Comparison of ENCODE assay signal across 1 cellular context in genomic region chr4:184440593-184441358, GRCh38.
A peak's percentile ranks its signal among the peaks of the same experiment; 100 is the strongest.
TF ChIP-seq lines count a peak whose summit lies in the region.

No MANE protein-coding gene starts in this region.

TF ChIP-seq in HepG2, 621 proteins besides CTCF, POLR2A, EP300 and RAD21 (continued from another document and continues in another):
- peak; percentile 27; the same call in 1 of the 2 replicates for TF ChIP-seq ARID5B (CRISPR knock-in tag; IDR thresholded peaks at IDR 0.05)
- TF ChIP-seq ZNF354B (CRISPR knock-in tag; IDR thresholded peaks at IDR 0.05) = 0 out of 2 replicates have a peak, but pooled peaks have one; percentile 21
- 0 out of 2 replicates have a peak, but pooled peaks have one; percentile 8 for TF ChIP-seq POGZ (CRISPR knock-in tag; IDR thresholded peaks at IDR 0.05)
- no peak for TF ChIP-seq TFDP2 (CRISPR knock-in tag; IDR thresholded peaks at IDR 0.05)
- no peak for TF ChIP-seq SMARCE1 (IDR thresholded peaks at IDR 0.05; ENCODE audit: borderline replicate concordance)
- no peak for TF ChIP-seq MAFK (conservative IDR thresholded peaks at IDR 0.05 in 1 of 2, IDR thresholded peaks at IDR 0.05 in 1 of 2; ENCODE audit: low read length in 2 of 2)
- TF ChIP-seq KIAA2018 (CRISPR knock-in tag; IDR thresholded peaks at IDR 0.05; ENCODE audit: borderline replicate concordance) = no peak
- TF ChIP-seq ZNF572 (CRISPR knock-in tag; IDR thresholded peaks at IDR 0.05) = no peak
- TF ChIP-seq ZC3H13 (CRISPR knock-in tag; IDR thresholded peaks at IDR 0.05) = no peak
- TF ChIP-seq ZFY (CRISPR knock-in tag; IDR thresholded peaks at IDR 0.05) = peak; percentile 27
- TF ChIP-seq SALL1 (CRISPR knock-in tag; IDR thresholded peaks at IDR 0.05) = no peak
- TF ChIP-seq PAWR (CRISPR knock-in tag; IDR thresholded peaks at IDR 0.05; ENCODE audit: borderline replicate concordance) = no peak
- no peak for TF ChIP-seq MTA3 (CRISPR knock-in tag; IDR thresholded peaks at IDR 0.05)
- TF ChIP-seq ZNF674 (CRISPR knock-in tag; IDR thresholded peaks at IDR 0.05; ENCODE audit: low read depth) = 0 out of 2 replicates have a peak, but pooled peaks have one; percentile 12
- TF ChIP-seq SNAPC2 (CRISPR knock-in tag; IDR thresholded peaks at IDR 0.05) = no peak
- no peak for TF ChIP-seq TEAD2 (CRISPR knock-in tag; IDR thresholded peaks at IDR 0.05)
- TF ChIP-seq ZNF556 (CRISPR knock-in tag; IDR thresholded peaks at IDR 0.05; ENCODE audit: borderline replicate concordance) = no peak
- TF ChIP-seq TRIM22 (IDR thresholded peaks at IDR 0.05) = no peak
- TF ChIP-seq HCFC1 (IDR thresholded peaks at IDR 0.05; ENCODE audit: low read depth, low read length) = no peak
- TF ChIP-seq CBX1 (IDR thresholded peaks at IDR 0.05; ENCODE audit: low read depth) = no peak
- no peak for TF ChIP-seq MAZ (IDR thresholded peaks at IDR 0.05; ENCODE audit: borderline replicate concordance, low read depth, low read length)
- no peak for TF ChIP-seq MAZ (CRISPR knock-in tag; IDR thresholded peaks at IDR 0.05; ENCODE audit: low read depth)
- no peak for TF ChIP-seq ZNF841 (CRISPR knock-in tag; IDR thresholded peaks at IDR 0.05; ENCODE audit: borderline replicate concordance)
- TF ChIP-seq KLF16 (CRISPR knock-in tag; IDR thresholded peaks at IDR 0.05) = no peak
- TF ChIP-seq ZNF619 (CRISPR knock-in tag; IDR thresholded peaks at IDR 0.05) = no peak
- TF ChIP-seq CEBPG (CRISPR knock-in tag; IDR thresholded peaks at IDR 0.05) = 0 out of 2 replicates have a peak, but pooled peaks have one; percentile 20
- TF ChIP-seq ZNF614 (CRISPR knock-in tag; IDR thresholded peaks at IDR 0.05; ENCODE audit: borderline replicate concordance) = 0 out of 2 replicates have a peak, but pooled peaks have one; percentile 36
- no peak for TF ChIP-seq CENPBD1 (CRISPR knock-in tag; IDR thresholded peaks at IDR 0.05; ENCODE audit: borderline replicate concordance, low read depth)
- 0 out of 2 replicates have a peak, but pooled peaks have one; percentile 3 for TF ChIP-seq RFXAP (CRISPR knock-in tag; IDR thresholded peaks at IDR 0.05; ENCODE audit: borderline replicate concordance)
- no peak for TF ChIP-seq ZMYM2 (CRISPR knock-in tag; IDR thresholded peaks at IDR 0.05)
- TF ChIP-seq PHF8 (CRISPR knock-in tag; IDR thresholded peaks at IDR 0.05) = no peak
- no peak for TF ChIP-seq ZXDC (CRISPR knock-in tag; IDR thresholded peaks at IDR 0.05)
- TF ChIP-seq TAF15 (IDR thresholded peaks at IDR 0.05; ENCODE audit: low read depth, low read length, poor library complexity, severe bottlenecking) = no peak
- no peak for TF ChIP-seq HDAC6 (IDR thresholded peaks at IDR 0.05; ENCODE audit: low read depth, low read length)
- no peak for TF ChIP-seq RCOR2 (CRISPR knock-in tag; IDR thresholded peaks at IDR 0.05)
- no peak for TF ChIP-seq ZNF343 (CRISPR knock-in tag; IDR thresholded peaks at IDR 0.05)
- no peak for TF ChIP-seq ZFP36L2 (CRISPR knock-in tag; IDR thresholded peaks at IDR 0.05)
- TF ChIP-seq CBX2 (IDR thresholded peaks at IDR 0.05; ENCODE audit: low read depth, low read length) = no peak
- TF ChIP-seq CBX2 (CRISPR knock-in tag; IDR thresholded peaks at IDR 0.05; ENCODE audit: low read depth) = no peak
- no peak for TF ChIP-seq ZFP1 (CRISPR knock-in tag; IDR thresholded peaks at IDR 0.05)
- TF ChIP-seq ONECUT2 (CRISPR knock-in tag; IDR thresholded peaks at IDR 0.05) = no peak
- TF ChIP-seq SOX6 (IDR thresholded peaks at IDR 0.05) = no peak
- no peak for TF ChIP-seq SOX6 (CRISPR knock-in tag; IDR thresholded peaks at IDR 0.05)
- no peak for TF ChIP-seq MLLT10 (CRISPR knock-in tag; IDR thresholded peaks at IDR 0.05)
- TF ChIP-seq FOXA3 (CRISPR knock-in tag; IDR thresholded peaks at IDR 0.05) = 0 out of 2 replicates have a peak, but pooled peaks have one; percentile 17
- TF ChIP-seq ZNF329 (CRISPR knock-in tag; IDR thresholded peaks at IDR 0.05; ENCODE audit: low read depth) = no peak
- TF ChIP-seq MXD1 (CRISPR knock-in tag; IDR thresholded peaks at IDR 0.05) = 0 out of 2 replicates have a peak, but pooled peaks have one; percentile 7
- no peak for TF ChIP-seq THAP8 (CRISPR knock-in tag; IDR thresholded peaks at IDR 0.05; ENCODE audit: borderline replicate concordance)
- TF ChIP-seq NRL (CRISPR knock-in tag; IDR thresholded peaks at IDR 0.05; ENCODE audit: borderline replicate concordance) = no peak
- TF ChIP-seq ZNF577 (CRISPR knock-in tag; IDR thresholded peaks at IDR 0.05; ENCODE audit: borderline replicate concordance, low read depth) = no peak
- no peak for TF ChIP-seq GLI4 (CRISPR knock-in tag; IDR thresholded peaks at IDR 0.05; ENCODE audit: borderline replicate concordance)
- no peak for TF ChIP-seq TEAD3 (CRISPR knock-in tag; optimal IDR thresholded peaks at IDR 0.05; ENCODE audit: borderline replicate concordance)
